ENCODE assay signal across 1 cellular context in the genomic region with DNA sequence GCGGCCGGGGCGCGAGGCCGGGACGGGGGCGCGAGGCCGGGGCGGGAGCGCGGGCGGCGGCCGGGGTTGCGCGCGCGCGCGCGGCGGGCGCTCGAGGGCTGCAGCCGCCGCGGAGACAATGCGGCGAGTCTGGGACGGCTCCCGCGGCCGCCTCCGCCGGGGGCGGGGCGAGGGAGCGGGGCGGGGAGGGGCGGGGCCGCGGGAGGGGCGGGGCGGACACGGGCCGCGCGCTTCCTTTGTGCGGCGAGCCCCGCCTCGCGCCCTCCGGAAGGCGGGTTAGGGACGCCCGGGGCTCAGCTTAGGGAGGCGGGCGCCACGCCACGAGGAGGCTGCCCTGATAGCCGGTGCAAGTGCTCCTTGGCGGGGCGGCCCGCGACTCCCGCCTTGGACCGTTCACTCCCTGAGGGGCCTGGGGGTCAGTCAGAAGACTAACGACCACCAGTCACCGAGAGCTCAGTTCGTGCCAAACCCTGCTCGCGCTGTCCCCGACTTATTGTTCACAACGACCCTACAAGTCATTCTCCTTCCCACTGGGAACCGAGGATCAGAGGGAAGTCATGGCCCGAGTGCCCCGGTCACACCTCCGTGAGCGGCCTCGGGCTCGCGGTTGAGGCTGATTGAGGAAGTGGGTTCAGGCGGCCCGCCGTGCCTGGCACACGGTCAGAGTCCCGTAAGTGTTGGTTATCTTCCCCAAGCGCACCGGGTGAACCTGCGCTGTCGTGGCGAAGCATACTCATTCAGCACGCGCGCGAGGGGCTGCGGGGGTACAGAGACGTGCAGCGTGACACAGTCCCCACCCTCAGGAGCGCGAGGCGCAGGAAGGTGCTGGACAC.
TF ChIP-seq lines count a peak whose summit lies in the region.

No MANE protein-coding gene starts in this region.

TF ChIP-seq in HepG2, 621 proteins besides CTCF, POLR2A, EP300 and RAD21 (continued from another document):
- TF ChIP-seq U2AF1 (optimal IDR thresholded peaks at IDR 0.05; ENCODE audit: low read depth, low read length) (no peak), MAZ (IDR thresholded peaks at IDR 0.05; ENCODE audit: borderline replicate concordance, low read depth, low read length) (0 out of 2 replicates have a peak, but pooled peaks have one; percentile 12), MAZ (CRISPR knock-in tag; IDR thresholded peaks at IDR 0.05; ENCODE audit: low read depth) (no peak; the same call in 1 of the 2 replicates), YEATS4 (CRISPR knock-in tag; IDR thresholded peaks at IDR 0.05; ENCODE audit: borderline replicate concordance) (peak; percentile 79), SP4 (CRISPR knock-in tag; IDR thresholded peaks at IDR 0.05) (no peak), ZNF878 (CRISPR knock-in tag; IDR thresholded peaks at IDR 0.05) (no peak), HNRNPK (IDR thresholded peaks at IDR 0.05; ENCODE audit: low read depth, low read length, poor library complexity, severe bottlenecking) (peak; percentile 22), ZNF572 (CRISPR knock-in tag; IDR thresholded peaks at IDR 0.05) (peak; percentile 29; the same call in 1 of the 2 replicates), MXI1 (IDR thresholded peaks at IDR 0.05; ENCODE audit: borderline replicate concordance, low read depth, low read length) (peak; percentile 82; the same call in 1 of the 3 replicates), KLF12 (CRISPR knock-in tag; IDR thresholded peaks at IDR 0.05; ENCODE audit: borderline replicate concordance) (peak; percentile 85), BHLHE40 (IDR thresholded peaks at IDR 0.05; ENCODE audit: low read length) (0 out of 2 replicates have a peak, but pooled peaks have one; percentile 12), ZKSCAN8 (CRISPR knock-in tag; IDR thresholded peaks at IDR 0.05; ENCODE audit: borderline replicate concordance) (0 out of 2 replicates have a peak, but pooled peaks have one; percentile 43), ZNF788 (CRISPR knock-in tag; IDR thresholded peaks at IDR 0.05; ENCODE audit: borderline replicate concordance) (peak; percentile 65; the same call in 1 of the 2 replicates), BORCS8-MEF2B (CRISPR knock-in tag; IDR thresholded peaks at IDR 0.05) (peak; percentile 80), ZNF841 (CRISPR knock-in tag; IDR thresholded peaks at IDR 0.05; ENCODE audit: borderline replicate concordance) (no peak), ZNF292 (CRISPR knock-in tag; IDR thresholded peaks at IDR 0.05; ENCODE audit: borderline replicate concordance, low read depth) (peak; percentile 47; the same call in 1 of the 2 replicates), FOXC1 (CRISPR knock-in tag; IDR thresholded peaks at IDR 0.05; ENCODE audit: borderline replicate concordance) (peak; percentile 85), TBX2 (CRISPR knock-in tag; IDR thresholded peaks at IDR 0.05; ENCODE audit: borderline replicate concordance) (peak; percentile 74), GATAD2A (CRISPR knock-in tag; IDR thresholded peaks at IDR 0.05) (no peak), RELA (CRISPR knock-in tag; IDR thresholded peaks at IDR 0.05) (no peak)
- TF ChIP-seq, protein P1, sequence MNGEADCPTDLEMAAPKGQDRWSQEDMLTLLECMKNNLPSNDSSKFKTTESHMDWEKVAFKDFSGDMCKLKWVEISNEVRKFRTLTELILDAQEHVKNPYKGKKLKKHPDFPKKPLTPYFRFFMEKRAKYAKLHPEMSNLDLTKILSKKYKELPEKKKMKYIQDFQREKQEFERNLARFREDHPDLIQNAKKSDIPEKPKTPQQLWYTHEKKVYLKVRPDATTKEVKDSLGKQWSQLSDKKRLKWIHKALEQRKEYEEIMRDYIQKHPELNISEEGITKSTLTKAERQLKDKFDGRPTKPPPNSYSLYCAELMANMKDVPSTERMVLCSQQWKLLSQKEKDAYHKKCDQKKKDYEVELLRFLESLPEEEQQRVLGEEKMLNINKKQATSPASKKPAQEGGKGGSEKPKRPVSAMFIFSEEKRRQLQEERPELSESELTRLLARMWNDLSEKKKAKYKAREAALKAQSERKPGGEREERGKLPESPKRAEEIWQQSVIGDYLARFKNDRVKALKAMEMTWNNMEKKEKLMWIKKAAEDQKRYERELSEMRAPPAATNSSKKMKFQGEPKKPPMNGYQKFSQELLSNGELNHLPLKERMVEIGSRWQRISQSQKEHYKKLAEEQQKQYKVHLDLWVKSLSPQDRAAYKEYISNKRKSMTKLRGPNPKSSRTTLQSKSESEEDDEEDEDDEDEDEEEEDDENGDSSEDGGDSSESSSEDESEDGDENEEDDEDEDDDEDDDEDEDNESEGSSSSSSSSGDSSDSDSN (CRISPR knock-in tag; IDR thresholded peaks at IDR 0.05): peak; percentile 54; the same call in 1 of the 2 replicates
- TF ChIP-seq, protein P2, sequence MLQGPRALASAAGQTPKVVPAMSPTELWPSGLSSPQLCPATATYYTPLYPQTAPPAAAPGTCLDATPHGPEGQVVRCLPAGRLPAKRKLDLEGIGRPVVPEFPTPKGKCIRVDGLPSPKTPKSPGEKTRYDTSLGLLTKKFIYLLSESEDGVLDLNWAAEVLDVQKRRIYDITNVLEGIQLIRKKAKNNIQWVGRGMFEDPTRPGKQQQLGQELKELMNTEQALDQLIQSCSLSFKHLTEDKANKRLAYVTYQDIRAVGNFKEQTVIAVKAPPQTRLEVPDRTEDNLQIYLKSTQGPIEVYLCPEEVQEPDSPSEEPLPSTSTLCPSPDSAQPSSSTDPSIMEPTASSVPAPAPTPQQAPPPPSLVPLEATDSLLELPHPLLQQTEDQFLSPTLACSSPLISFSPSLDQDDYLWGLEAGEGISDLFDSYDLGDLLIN (CRISPR knock-in tag; IDR thresholded peaks at IDR 0.05; ENCODE audit: borderline replicate concordance): peak; percentile 69; the same call in 1 of the 2 replicates
- TF ChIP-seq, protein P3, sequence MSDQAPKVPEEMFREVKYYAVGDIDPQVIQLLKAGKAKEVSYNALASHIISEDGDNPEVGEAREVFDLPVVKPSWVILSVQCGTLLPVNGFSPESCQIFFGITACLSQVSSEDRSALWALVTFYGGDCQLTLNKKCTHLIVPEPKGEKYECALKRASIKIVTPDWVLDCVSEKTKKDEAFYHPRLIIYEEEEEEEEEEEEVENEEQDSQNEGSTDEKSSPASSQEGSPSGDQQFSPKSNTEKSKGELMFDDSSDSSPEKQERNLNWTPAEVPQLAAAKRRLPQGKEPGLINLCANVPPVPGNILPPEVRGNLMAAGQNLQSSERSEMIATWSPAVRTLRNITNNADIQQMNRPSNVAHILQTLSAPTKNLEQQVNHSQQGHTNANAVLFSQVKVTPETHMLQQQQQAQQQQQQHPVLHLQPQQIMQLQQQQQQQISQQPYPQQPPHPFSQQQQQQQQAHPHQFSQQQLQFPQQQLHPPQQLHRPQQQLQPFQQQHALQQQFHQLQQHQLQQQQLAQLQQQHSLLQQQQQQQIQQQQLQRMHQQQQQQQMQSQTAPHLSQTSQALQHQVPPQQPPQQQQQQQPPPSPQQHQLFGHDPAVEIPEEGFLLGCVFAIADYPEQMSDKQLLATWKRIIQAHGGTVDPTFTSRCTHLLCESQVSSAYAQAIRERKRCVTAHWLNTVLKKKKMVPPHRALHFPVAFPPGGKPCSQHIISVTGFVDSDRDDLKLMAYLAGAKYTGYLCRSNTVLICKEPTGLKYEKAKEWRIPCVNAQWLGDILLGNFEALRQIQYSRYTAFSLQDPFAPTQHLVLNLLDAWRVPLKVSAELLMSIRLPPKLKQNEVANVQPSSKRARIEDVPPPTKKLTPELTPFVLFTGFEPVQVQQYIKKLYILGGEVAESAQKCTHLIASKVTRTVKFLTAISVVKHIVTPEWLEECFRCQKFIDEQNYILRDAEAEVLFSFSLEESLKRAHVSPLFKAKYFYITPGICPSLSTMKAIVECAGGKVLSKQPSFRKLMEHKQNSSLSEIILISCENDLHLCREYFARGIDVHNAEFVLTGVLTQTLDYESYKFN (CRISPR knock-in tag; conservative IDR thresholded peaks at IDR 0.05): no peak; the same call in 1 of the 2 replicates
